Comparison of ENCODE assay signal across 8 cellular contexts in genomic region chr5:141650851-141651727, GRCh38. TPM values are rescaled to one million over a fixed set of nuclear protein-coding genes. Genes with fewer than 3 reads are reported as not detected.
A peak's percentile ranks its signal among the peaks of the same experiment; 100 is the strongest.
DNase-seq lines count a peak whose midpoint lies in the region; ATAC-seq and TF ChIP-seq lines count a peak whose summit lies in the region.

FCHSD1 (minus strand) TSS chr5:141651418; CDS start chr5:141651368, 50 bp downstream.

- H3K4me3 Mint-ChIP-seq in T-helper 17 cell = peak within 1 kb of the TSS; percentile 88

- H3K27ac ChIP-seq in ascending aorta (peak within 1 kb of the TSS; percentile 12 to 65), aorta (ENCODE audit: low read depth in 1 of 2, low read length in 2 of 2) (no peak within 1 kb of the TSS)

- DNase-seq in EH (ENCODE audit: low read depth) (peak; percentile 86), KBM-7 (peak; percentile 61), T-helper 17 cell (peak; percentile 52 to 77 (median 74)), ascending aorta (ENCODE audit: low spot score in 2 of 2) (peak; percentile 64 to 95), hepatic stellate cell (ENCODE audit: low spot score) (peak; percentile 99), retina (peak; percentile 73), aorta (peak; percentile 92 to 97)

- H3K27ac Mint-ChIP-seq in T-helper 17 cell = peak within 1 kb of the TSS; percentile 85

- peaks cover 7% of the 10 kb centered on the region for H3K27me3 Mint-ChIP-seq in T-helper 17 cell

- intact Hi-C loops in ascending aorta (cut with DNase I) (loop anchor here (2.0 kb wide), 1 partner anchor 14 kb away; the partner anchor contains the start of genes HDAC3 and RELL2), aorta (cut with DNase I) (no loop called here)

- H3K4me1 Mint-ChIP-seq in T-helper 17 cell = peaks cover 46% of the 10 kb centered on the region

- H3K9me3 ChIP-seq in T-helper 17 cell (ENCODE audit: control insufficient read depth, low read length, poor library complexity, severe bottlenecking) (no peaks in the 10 kb centered on the region), ascending aorta (no peaks in the 10 kb centered on the region), aorta (ENCODE audit: control insufficient read depth, low read length) (no peaks in the 10 kb centered on the region)

- H3K4me1 ChIP-seq in ascending aorta = peaks cover 0 to 12% of the 10 kb centered on the region in 2 donors
- H3K4me1 ChIP-seq in aorta (ENCODE audit: control insufficient read depth in 1 of 2, insufficient read depth in 2 of 2, low read length in 2 of 2) = no peaks in the 10 kb centered on the region

- H3K4me3 ChIP-seq in ascending aorta = peak within 1 kb of the TSS; percentile 76 to 85
- peak within 1 kb of the TSS; percentile 73 to 92 for H3K4me3 ChIP-seq in aorta (ENCODE audit: low read length in 2 of 2)

- H3K36me3 Mint-ChIP-seq in T-helper 17 cell (ENCODE audit: low read depth) = peaks cover 5% of the 10 kb centered on the region

- 3 to 5% methylated on average over 50 of the region's 50 CpGs for WGBS in aorta, 2 donors

- H3K36me3 ChIP-seq in ascending aorta = peaks cover 12 to 28% of the 10 kb centered on the region in 2 donors
- peaks cover 0 to 5% of the 10 kb centered on the region in 2 donors for H3K36me3 ChIP-seq in aorta (ENCODE audit: control insufficient read depth in 1 of 2, insufficient read depth in 2 of 2, low read length in 1 of 2)

- peak in 1 of 3 experiments; percentile 29 for TF ChIP-seq CTCF in ascending aorta (IDR thresholded peaks at IDR 0.05)

- ATAC-seq in GM21619 (IDR thresholded peaks at IDR 0.05; ENCODE audit: unreplicated experiment) = peak; percentile 95
- peak; percentile 94 for ATAC-seq in T-helper 17 cell
- peak; percentile 96 for ATAC-seq in aorta (ENCODE audit: low FRiP score)

- in situ Hi-C loops in KBM-7 (cut with MboI; ENCODE audit: low pct_unique_long_range_greater_than_20kb, low sequenced_read_pairs) = no loop called here

- H3K27me3 ChIP-seq in ascending aorta (no peaks in the 10 kb centered on the region), aorta (ENCODE audit: control insufficient read depth in 1 of 2, insufficient read depth in 2 of 2, low read length in 1 of 2) (no peaks in the 10 kb centered on the region)

RNA-seq across cellular contexts. Expression of gene FCHSD1, which starts in this region (rescaled TPM):
- total RNA-seq in T-helper 17 cell (10 to 100 TPM; 77.6 to 82.2 TPM), ascending aorta (127 TPM), aorta (10 to 100 TPM; 33.1 to 47.3 TPM)
- 10 to 100 TPM in 1 of 2 donors, 1 to 10 TPM in 1; 9.4 to 59.7 TPM for polyA plus RNA-seq in aorta

Comparison
In these comparisons a context has a peak if more than half of its experiments do, and no peak if none do; other contexts are left out.
1. H3K27ac ChIP-seq: peak in ascending aorta (2 of 2); none in aorta (0 of 2).
2. Peak in every context shown above with its lines, with median percentiles within 50 percentile points of each other: DNase-seq and ATAC-seq.